14 cellular contexts compared by ENCODE assay signal in the genomic region with DNA sequence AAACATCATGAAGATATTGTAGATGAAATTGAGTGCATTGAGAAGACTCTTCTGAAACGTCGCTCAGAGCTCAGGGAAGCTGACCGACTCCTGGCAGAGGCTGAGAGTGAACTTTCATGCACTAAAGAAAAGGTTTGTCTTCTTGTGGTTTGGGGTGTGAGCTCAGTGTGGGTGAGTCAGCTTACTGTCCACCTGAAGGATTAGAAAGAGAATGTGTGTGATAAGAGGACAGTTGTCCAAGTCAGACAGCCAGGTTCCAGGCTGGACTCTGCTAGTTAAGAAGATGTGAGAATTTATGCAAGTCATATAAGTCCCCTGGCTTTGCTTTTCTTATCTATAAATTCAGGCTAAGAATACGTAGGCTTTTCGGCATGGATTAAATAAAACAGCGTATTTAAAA. TPM values are rescaled to one million over a fixed set of nuclear protein-coding genes. Genes with fewer than 3 reads are reported as not detected.
DNase-seq lines count a peak whose midpoint lies in the region; ATAC-seq and TF ChIP-seq lines count a peak whose summit lies in the region.
"Had no signal": no experiment of that assay in that cellular context is flagged by ENCODE, and none has a peak within 500 bp of the region (broad histone marks: within the 10 kb centered on the region; RNA-seq: fewer than 3 reads in every experiment).

No MANE protein-coding gene starts in this region.

- H3K36me3 Mint-ChIP-seq in activated naive CD4-positive, alpha-beta T cell treated with anti-CD3 and anti-CD28 coated beads, Interleukin-2, amount 50 U/mL, for 24 hours, result peaks cover 32% of the 10 kb centered on the region
- peaks cover 39 to 58% of the 10 kb centered on the region in 2 donors for H3K36me3 Mint-ChIP-seq in stimulated activated naive B cell treated with anti-CD40 and anti-IgM and Interleukin-4, amounts not matched to agents 10 μg/mL and 1 μg/mL and 100 μg/mL, for 72 hours

- no peak overlapping the region for H3K4me3 ChIP-seq in choroid plexus epithelial cell (ENCODE audit: low read depth, low read length)

- H3K27me3 Mint-ChIP-seq in activated naive CD4-positive, alpha-beta T cell treated with anti-CD3 and anti-CD28 coated beads, Interleukin-2, amount 50 U/mL, for 24 hours, result no peaks in the 10 kb centered on the region
- H3K27me3 Mint-ChIP-seq in stimulated activated naive B cell treated with anti-CD40 and anti-IgM and Interleukin-4, amounts not matched to agents 10 μg/mL and 1 μg/mL and 100 μg/mL, for 72 hours, result no peaks in the 10 kb centered on the region

- no peaks in the 10 kb centered on the region for H3K9me3 Mint-ChIP-seq in activated naive CD4-positive, alpha-beta T cell treated with anti-CD3 and anti-CD28 coated beads, Interleukin-2, amount 50 U/mL, for 24 hours
- H3K9me3 Mint-ChIP-seq in stimulated activated naive B cell treated with anti-CD40 and anti-IgM and Interleukin-4, amounts not matched to agents 10 μg/mL and 1 μg/mL and 100 μg/mL, for 72 hours, result no peaks in the 10 kb centered on the region
- H3K9me3 Mint-ChIP-seq: endodermal cell had no signal

- intact Hi-C loops in posterior cingulate gyrus (cut with DNase I), result no loop called here

- H3K27ac Mint-ChIP-seq in activated naive CD4-positive, alpha-beta T cell treated with anti-CD3 and anti-CD28 coated beads, Interleukin-2, amount 50 U/mL, for 24 hours, result peak overlapping the region; percentile 31
- H3K27ac Mint-ChIP-seq in stimulated activated naive B cell treated with anti-CD40 and anti-IgM and Interleukin-4, amounts not matched to agents 10 μg/mL and 1 μg/mL and 100 μg/mL, for 72 hours, result peak overlapping the region; percentile 85
- H3K27ac Mint-ChIP-seq: endodermal cell had no signal

- DNase-seq in activated naive CD4-positive, alpha-beta T cell (lab: John Stamatoyannopoulos, UW), result no peak
- peak; percentile 23 for DNase-seq in RPMI7951 (ENCODE audit: low read depth)
- DNase-seq in choroid plexus epithelial cell (ENCODE audit: low read depth), result peak; percentile 23
- no peak for DNase-seq in stimulated activated naive B cell treated with anti-CD40 and anti-IgM and Interleukin-4, amounts not matched to agents 10 μg/mL and 1 μg/mL and 100 μg/mL, for 72 hours
- no peak for DNase-seq in GM19240 (ENCODE audit: insufficient read length, low spot score)
- no peak for DNase-seq in GOT3 (lab: John Stamatoyannopoulos, UW)
- DNase-seq in posterior cingulate gyrus, result no peak
- DNase-seq: anterior cingulate cortex; endodermal cell; NCI-H1930; stimulated activated CD4-positive, alpha-beta T cell treated with anti-CD3 and anti-CD28 coated beads, Interleukin-1b, Interleukin-23, amount 100 ng/mL, for 48 hours; SW 1271 had no signal

- TF ChIP-seq CTCF in choroid plexus epithelial cell (conservative IDR thresholded peaks at IDR 0.05; ENCODE audit: low read depth, low read length), result no peak

- ATAC-seq in stimulated activated naive B cell treated with anti-CD40 and anti-IgM and Interleukin-4, amounts not matched to agents 10 μg/mL and 1 μg/mL and 100 μg/mL, for 72 hours (replicated peaks), result no peak
- ATAC-seq: HepG2 had no signal

- peaks cover 49% of the 10 kb centered on the region for H3K4me1 Mint-ChIP-seq in activated naive CD4-positive, alpha-beta T cell treated with anti-CD3 and anti-CD28 coated beads, Interleukin-2, amount 50 U/mL, for 24 hours
- peaks cover 30 to 42% of the 10 kb centered on the region in 2 donors for H3K4me1 Mint-ChIP-seq in stimulated activated naive B cell treated with anti-CD40 and anti-IgM and Interleukin-4, amounts not matched to agents 10 μg/mL and 1 μg/mL and 100 μg/mL, for 72 hours

- no peak overlapping the region for H3K4me3 Mint-ChIP-seq in activated naive CD4-positive, alpha-beta T cell treated with anti-CD3 and anti-CD28 coated beads, Interleukin-2, amount 50 U/mL, for 24 hours
- no peak overlapping the region for H3K4me3 Mint-ChIP-seq in stimulated activated naive B cell treated with anti-CD40 and anti-IgM and Interleukin-4, amounts not matched to agents 10 μg/mL and 1 μg/mL and 100 μg/mL, for 72 hours
- H3K4me3 Mint-ChIP-seq: endodermal cell had no signal

RNA-seq across cellular contexts. Expression of a gene that starts 46.9 kb away (rescaled TPM):
- 25.1 and 34.5 TPM in 2 replicates for total RNA-seq in RPMI7951 (2014; rRNA removed; shearing (Covaris generic))

Comparison
In these comparisons a context has a peak if more than half of its experiments do, and no peak if none do; other contexts are left out.
1. DNase-seq: peak in RPMI7951 (single experiment) and choroid plexus epithelial cell (single experiment); none in activated naive CD4-positive, alpha-beta T cell (0 of 4), stimulated activated naive B cell treated with anti-CD40 and anti-IgM and Interleukin-4, amounts not matched to agents 10 μg/mL and 1 μg/mL and 100 μg/mL, for 72 hours (single experiment), GM19240 (single experiment), GOT3 (single experiment) and posterior cingulate gyrus (0 of 10).